ENCODE assay signal across 16 cellular contexts in genomic region chr10:46547881-46548780, GRCh38. TPM values are rescaled to one million over a fixed set of nuclear protein-coding genes. Genes with fewer than 3 reads are reported as not detected.
DNase-seq lines count a peak whose midpoint lies in the region; ATAC-seq and TF ChIP-seq lines count a peak whose summit lies in the region.
"Had no signal": no experiment of that assay in that cellular context is flagged by ENCODE, and none has a peak within 500 bp of the region (broad histone marks: within the 10 kb centered on the region; RNA-seq: fewer than 3 reads in every experiment).

No MANE protein-coding gene starts in this region.

- no peak overlapping the region for H3K27ac ChIP-seq in ascending aorta
- H3K27ac ChIP-seq in upper lobe of left lung = peak overlapping the region in 3 of 4 donors; percentile 21 to 46 (median 43)

- no peaks in the 10 kb centered on the region for H3K27me3 Mint-ChIP-seq in mesothelial cell of epicardium (ENCODE audit: low read depth)

- no peak for TF ChIP-seq CTCF in ascending aorta (IDR thresholded peaks at IDR 0.05)
- peak; percentile 7 for TF ChIP-seq CTCF in mesothelial cell of epicardium (IDR thresholded peaks at IDR 0.05; ENCODE audit: unreplicated experiment)
- TF ChIP-seq CTCF in upper lobe of left lung (IDR thresholded peaks at IDR 0.05) = no peak

- H3K4me1 Mint-ChIP-seq in mesothelial cell of epicardium = no peaks in the 10 kb centered on the region
- H3K4me1 Mint-ChIP-seq: memory B cell had no signal

- intact Hi-C loops in ascending aorta (cut with DNase I) = no loop called here

- no peak overlapping the region for H3K27ac Mint-ChIP-seq in mesothelial cell of epicardium
- H3K27ac Mint-ChIP-seq: memory B cell had no signal

- no peaks in the 10 kb centered on the region for H3K36me3 ChIP-seq in ascending aorta
- H3K36me3 ChIP-seq in upper lobe of left lung = peaks cover 0 to 9% (median 1%) of the 10 kb centered on the region in 4 donors

- no peaks in the 10 kb centered on the region for H3K9me3 ChIP-seq in ascending aorta
- no peaks in the 10 kb centered on the region for H3K9me3 ChIP-seq in upper lobe of left lung

- no peaks in the 10 kb centered on the region for H3K36me3 Mint-ChIP-seq in mesothelial cell of epicardium
- H3K36me3 Mint-ChIP-seq: memory B cell had no signal

- H3K9me3 Mint-ChIP-seq in mesothelial cell of epicardium = no peaks in the 10 kb centered on the region
- H3K9me3 Mint-ChIP-seq: memory B cell had no signal

- peak; percentile 10 for DNase-seq in activated naive CD4-positive, alpha-beta T cell treated with anti-CD3 and anti-CD28 coated beads, Interleukin-2, amount 50 U/mL, for 16 hours
- no peak for DNase-seq in activated naive CD4-positive, alpha-beta T cell treated with Interleukin-2 at 50 U/mL for 16 hours
- DNase-seq in ascending aorta (ENCODE audit: low spot score in 2 of 2) = peak; percentile 7 to 63
- no peak for DNase-seq in mesothelial cell of epicardium (ENCODE audit: low spot score in 2 of 2, unreplicated experiment in 2 of 2)
- peak; percentile 42 for DNase-seq in upper lobe of left lung
- DNase-seq in germinal center (ENCODE audit: low spot score) = no peak
- DNase-seq: ACHN, foreskin melanocyte, GOT3, NCI-H446, SHP77 had no signal

- 64 to 68% methylated on average over 11 of the region's 11 CpGs for WGBS in upper lobe of left lung, 2 donors

- H3K4me3 Mint-ChIP-seq in mesothelial cell of epicardium = no peak overlapping the region
- H3K4me3 Mint-ChIP-seq: memory B cell had no signal

- TF ChIP-seq EP300 in upper lobe of left lung (IDR thresholded peaks at IDR 0.05) = no peak

- no peak overlapping the region for H3K4me3 ChIP-seq in ascending aorta
- H3K4me3 ChIP-seq in upper lobe of left lung = no peak overlapping the region

- no peak for ATAC-seq in upper lobe of left lung (ENCODE audit: low FRiP score in 2 of 2)
- ATAC-seq in GM21526 (IDR thresholded peaks at IDR 0.05; ENCODE audit: low FRiP score, unreplicated experiment) = no peak
- no peak for ATAC-seq in HG03469 (IDR thresholded peaks at IDR 0.05; ENCODE audit: unreplicated experiment)

- H3K4me1 ChIP-seq in ascending aorta (peaks cover 2 to 5% of the 10 kb centered on the region in 2 donors), upper lobe of left lung (peaks cover 0 to 24% (median 3%) of the 10 kb centered on the region in 4 donors)

- no peaks in the 10 kb centered on the region for H3K27me3 ChIP-seq in ascending aorta
- H3K27me3 ChIP-seq in upper lobe of left lung = no peaks in the 10 kb centered on the region

- TF ChIP-seq POLR2A in upper lobe of left lung (IDR thresholded peaks at IDR 0.05) = no peak

RNA-seq across cellular contexts. Expression of gene GPRIN2, which starts 8.3 kb away (rescaled TPM):
- 6.3 TPM for total RNA-seq in ascending aorta
- total RNA-seq in mesothelial cell of epicardium = 19.6 to 20.7 TPM (median 20.3 TPM) in 3 replicates
- total RNA-seq in upper lobe of left lung = 10 to 100 TPM; 39.8 to 91.0 (median 63.2) TPM
- total RNA-seq: dermis microvascular lymphatic vessel endothelial cell, LHCN-M2 had no signal

RNA-seq across cellular contexts. Expression of gene SYT15, which starts 30.8 kb away (rescaled TPM):
- total RNA-seq in ascending aorta (50.9 TPM), mesothelial cell of epicardium (3.0 to 4.0 TPM (median 3.3 TPM) in 3 replicates), upper lobe of left lung (10 to 100 TPM; 11.6 to 52.4 (median 25.4) TPM)

Comparison
In these comparisons a context has a peak if more than half of its experiments do, and no peak if none do; other contexts are left out.
1. DNase-seq: peak in activated naive CD4-positive, alpha-beta T cell treated with anti-CD3 and anti-CD28 coated beads, Interleukin-2, amount 50 U/mL, for 16 hours (single experiment), ascending aorta (2 of 2) and upper lobe of left lung (2 of 2); none in activated naive CD4-positive, alpha-beta T cell treated with Interleukin-2 at 50 U/mL for 16 hours (single experiment), mesothelial cell of epicardium (0 of 2) and germinal center (single experiment).
2. H3K27ac ChIP-seq: peak in upper lobe of left lung (3 of 4); none in ascending aorta (0 of 2).